Comparison of ENCODE assay signal across 2 cellular contexts in the genomic region with DNA sequence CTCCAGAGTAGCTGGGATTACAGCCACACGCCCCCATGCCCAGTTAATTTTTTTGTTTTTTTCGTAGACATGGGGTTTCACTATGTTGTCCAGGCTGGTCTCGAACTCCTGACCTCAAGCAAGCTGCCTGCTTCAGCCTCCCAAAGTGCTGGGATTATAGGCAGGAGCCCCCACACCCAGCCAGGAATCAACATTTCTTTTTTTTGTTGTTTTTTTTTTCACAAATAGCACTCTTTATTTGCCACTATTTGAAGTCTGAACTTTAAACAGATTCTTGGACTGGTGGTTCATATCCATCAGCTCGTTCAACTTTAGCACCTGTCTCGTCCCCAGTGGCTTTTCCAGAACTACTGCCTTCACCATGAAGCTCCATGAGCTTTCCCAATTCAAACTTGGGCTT. TPM values are rescaled to one million over a fixed set of nuclear protein-coding genes. Genes with fewer than 3 reads are reported as not detected.
"Had no signal": no experiment of that assay in that cellular context is flagged by ENCODE, and none has a peak within 500 bp of the region (broad histone marks: within the 10 kb centered on the region; RNA-seq: fewer than 3 reads in every experiment).

No MANE protein-coding gene starts in this region.

RNA-seq across cellular contexts. Expression of gene BAIAP2L1, which starts 15.4 kb away (rescaled TPM):
- total RNA-seq: natural killer cell had no signal
- polyA plus RNA-seq: neural cell had no signal
